In the genomic region with DNA sequence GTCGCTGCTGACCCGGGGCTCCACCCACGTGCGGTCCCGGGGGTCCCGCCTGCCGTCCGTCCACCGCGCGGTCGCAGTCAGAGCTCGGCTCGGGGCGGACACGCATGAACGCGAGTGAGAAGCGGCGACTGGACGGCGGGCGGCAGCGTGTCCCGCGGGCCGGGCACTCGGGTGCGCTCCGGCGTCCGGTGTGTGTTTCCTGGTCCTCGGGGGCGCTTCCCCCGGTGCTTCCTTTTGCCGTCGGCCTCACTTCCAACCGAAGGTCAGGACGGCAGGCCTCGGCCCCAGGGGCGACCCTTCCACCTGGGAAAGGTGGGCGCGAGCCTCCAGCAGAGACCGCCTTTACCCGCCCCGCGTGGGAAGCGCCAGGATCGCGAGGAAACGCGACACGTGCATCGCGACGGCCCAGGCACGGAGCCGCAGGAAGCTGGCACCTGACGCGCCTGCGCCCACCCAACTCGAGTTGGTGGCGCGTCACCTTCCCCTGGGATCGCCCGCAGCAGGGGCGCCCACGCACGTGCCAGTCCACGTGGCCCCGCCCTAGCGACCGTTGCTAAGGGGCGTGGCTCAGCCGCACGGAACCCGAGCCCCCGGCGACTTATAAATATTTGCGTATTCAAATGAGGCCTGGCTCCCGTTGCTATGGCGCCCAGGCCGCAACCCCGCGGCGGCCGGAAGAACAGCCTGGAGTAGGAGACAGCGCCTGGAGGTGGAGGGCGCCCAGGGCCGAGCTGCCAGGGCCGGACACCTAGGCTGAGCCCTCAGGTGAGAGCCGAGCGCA, we compare ENCODE assay signal across 8 cellular contexts. TPM values are rescaled to one million over a fixed set of nuclear protein-coding genes. Genes with fewer than 3 reads are reported as not detected.
DNase-seq lines count a peak whose midpoint lies in the region; ATAC-seq and TF ChIP-seq lines count a peak whose summit lies in the region.

A gene with protein sequence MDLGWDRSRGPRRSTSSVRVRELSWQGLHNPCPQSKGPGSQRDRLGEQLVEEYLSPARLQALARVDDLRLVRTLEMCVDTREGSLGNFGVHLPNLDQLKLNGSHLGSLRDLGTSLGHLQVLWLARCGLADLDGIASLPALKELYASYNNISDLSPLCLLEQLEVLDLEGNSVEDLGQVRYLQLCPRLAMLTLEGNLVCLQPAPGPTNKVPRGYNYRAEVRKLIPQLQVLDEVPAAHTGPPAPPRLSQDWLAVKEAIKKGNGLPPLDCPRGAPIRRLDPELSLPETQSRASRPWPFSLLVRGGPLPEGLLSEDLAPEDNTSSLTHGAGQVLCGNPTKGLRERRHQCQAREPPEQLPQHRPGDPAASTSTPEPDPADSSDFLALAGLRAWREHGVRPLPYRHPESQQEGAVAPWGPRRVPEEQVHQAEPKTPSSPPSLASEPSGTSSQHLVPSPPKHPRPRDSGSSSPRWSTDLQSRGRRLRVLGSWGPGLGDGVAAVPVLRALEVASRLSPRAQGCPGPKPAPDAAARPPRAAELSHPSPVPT (plus strand): TSS at position 687 of the 781 bp plus-strand sequence. CDS start 3,158 bp downstream, outside the sequence.

- H3K4me2 ChIP-seq in KMS-11, result peak within 1 kb of the TSS; percentile 76

- H3K4me3 Mint-ChIP-seq in activated naive CD4-positive, alpha-beta T cell treated with anti-CD3 and anti-CD28 coated beads for 36 hours, result peak within 1 kb of the TSS; percentile 88
- H3K4me3 Mint-ChIP-seq in progenitor cell of endocrine pancreas (ENCODE audit: low read depth), result peak within 1 kb of the TSS; percentile 83

- H3K27ac Mint-ChIP-seq in activated naive CD4-positive, alpha-beta T cell treated with anti-CD3 and anti-CD28 coated beads for 36 hours, result peak within 1 kb of the TSS; percentile 69
- peak within 1 kb of the TSS; percentile 95 for H3K27ac Mint-ChIP-seq in progenitor cell of endocrine pancreas

- DNase-seq in DMS 273 treated with DMSO at 0.1 percent for 48 hours (lab: John Stamatoyannopoulos, UW), result peak; percentile 18
- DNase-seq in SIG-M5 (lab: John Stamatoyannopoulos, UW), result peak; percentile 32
- peak; percentile 85 for DNase-seq in activated naive CD4-positive, alpha-beta T cell treated with anti-CD3 and anti-CD28 coated beads for 36 hours
- peak; percentile 44 to 91 (median 80) for DNase-seq in head of caudate nucleus
- DNase-seq in progenitor cell of endocrine pancreas (ENCODE audit: low spot score, unreplicated experiment), result peak; percentile 77

- no peaks in the 10 kb centered on the region for H3K27me3 ChIP-seq in KMS-11 (ENCODE audit: insufficient read depth, low read depth)

- H3K27ac ChIP-seq in KMS-11, result peak within 1 kb of the TSS; percentile 85
- peak within 1 kb of the TSS; percentile 60 for H3K27ac ChIP-seq in urinary bladder (ENCODE audit: low read depth)

- peaks cover 4% of the 10 kb centered on the region; the same call in 1 of the 2 replicates for H3K79me2 ChIP-seq in KMS-11 (ENCODE audit: insufficient read depth, low read depth)

- peak within 1 kb of the TSS; percentile 84 for H3K9ac ChIP-seq in KMS-11

- CTCF ChIA-PET in activated naive CD4-positive, alpha-beta T cell treated with anti-CD3 and anti-CD28 coated beads for 36 hours (lab: Charles Lee), result interaction anchor here (1.3 to 6.1 kb wide), 3 partner anchors 18 to 89 kb away, joined by 3 to 34 read pairs (median 4); no protein-coding TSS in a partner anchor

- peak; percentile 48 for ATAC-seq in GM21515 (IDR thresholded peaks at IDR 0.05; ENCODE audit: unreplicated experiment)

- peaks cover 7% of the 10 kb centered on the region for H3K4me1 Mint-ChIP-seq in activated naive CD4-positive, alpha-beta T cell treated with anti-CD3 and anti-CD28 coated beads for 36 hours (ENCODE audit: low read depth)
- peaks cover 6% of the 10 kb centered on the region for H3K4me1 Mint-ChIP-seq in progenitor cell of endocrine pancreas (ENCODE audit: low read depth)

- H3K36me3 ChIP-seq in KMS-11 (ENCODE audit: insufficient read depth) (no peaks in the 10 kb centered on the region), urinary bladder (ENCODE audit: insufficient read depth) (peaks cover 2% of the 10 kb centered on the region)

- H3K36me3 Mint-ChIP-seq in activated naive CD4-positive, alpha-beta T cell treated with anti-CD3 and anti-CD28 coated beads for 36 hours (ENCODE audit: low read depth), result peaks cover under 1% of the 10 kb centered on the region
- peaks cover under 1% of the 10 kb centered on the region for H3K36me3 Mint-ChIP-seq in progenitor cell of endocrine pancreas (ENCODE audit: insufficient read depth)

- no peak for TF ChIP-seq CTCF in KMS-11 (conservative IDR thresholded peaks at IDR 0.05; ENCODE audit: low read depth, low read length)
- TF ChIP-seq CTCF in progenitor cell of endocrine pancreas (IDR thresholded peaks at IDR 0.05; ENCODE audit: unreplicated experiment), result no peak

- H4K20me1 ChIP-seq in KMS-11 (ENCODE audit: insufficient read depth), result no peaks in the 10 kb centered on the region

- intact Hi-C loops in activated naive CD4-positive, alpha-beta T cell treated with anti-CD3 and anti-CD28 coated beads for 36 hours (cut with micrococcal nuclease), result loop anchor here (2.0 kb wide), 1 partner anchor 76 kb away; no protein-coding TSS in a partner anchor
- intact Hi-C loops in head of caudate nucleus (cut with DNase I), result no loop called here

- WGBS in urinary bladder, result 2% methylated on average over 93 of the region's 93 CpGs

- H3K9me3 Mint-ChIP-seq in activated naive CD4-positive, alpha-beta T cell treated with anti-CD3 and anti-CD28 coated beads for 36 hours, result no peaks in the 10 kb centered on the region
- no peaks in the 10 kb centered on the region for H3K9me3 Mint-ChIP-seq in progenitor cell of endocrine pancreas (ENCODE audit: low read depth)

- H2AFZ ChIP-seq in KMS-11 (ENCODE audit: low read depth), result peak within 1 kb of the TSS; percentile 83

- H3K4me3 ChIP-seq in KMS-11 (IDR thresholded peaks at IDR 0.05; ENCODE audit: insufficient read depth, low read depth, low read length) (no peak within 1 kb of the TSS), urinary bladder (ENCODE audit: low read depth, low read length) (peak within 1 kb of the TSS; percentile 11)

- H3K4me1 ChIP-seq in KMS-11 (ENCODE audit: low read depth, poor library complexity, severe bottlenecking) (peaks cover 29% of the 10 kb centered on the region), urinary bladder (ENCODE audit: insufficient read depth) (no peaks in the 10 kb centered on the region)

- no peaks in the 10 kb centered on the region for H3K27me3 Mint-ChIP-seq in activated naive CD4-positive, alpha-beta T cell treated with anti-CD3 and anti-CD28 coated beads for 36 hours (ENCODE audit: low read depth)
- no peaks in the 10 kb centered on the region for H3K27me3 Mint-ChIP-seq in progenitor cell of endocrine pancreas

RNA-seq across cellular contexts. Expression of the gene that starts here (rescaled TPM):
- 1 to 10 TPM; 1.0 to 1.3 TPM for total RNA-seq in activated naive CD4-positive, alpha-beta T cell treated with anti-CD3 and anti-CD28 coated beads for 36 hours
- total RNA-seq in progenitor cell of endocrine pancreas (5.1 and 5.4 TPM in 2 replicates), urinary bladder (0.90 TPM)
- 0.96 TPM for polyA plus RNA-seq in urinary bladder

Comparison
In these comparisons a context has a peak if more than half of its experiments do, and no peak if none do; other contexts are left out.
1. DNase-seq: peak in every context shown above with its lines; median percentile 85 in activated naive CD4-positive, alpha-beta T cell treated with anti-CD3 and anti-CD28 coated beads for 36 hours; 80 in head of caudate nucleus; 77 in progenitor cell of endocrine pancreas; 32 in SIG-M5; 18 in DMS 273 treated with DMSO at 0.1 percent for 48 hours.